21 cellular contexts compared by ENCODE assay signal in genomic region chr7:136056827-136057226, GRCh38.
A peak's percentile ranks its signal among the peaks of the same experiment; 100 is the strongest.
DNase-seq lines count a peak whose midpoint lies in the region; ATAC-seq and TF ChIP-seq lines count a peak whose summit lies in the region.
"Had no signal": no experiment of that assay in that cellular context is flagged by ENCODE, and none has a peak within 500 bp of the region (broad histone marks: within the 10 kb centered on the region; RNA-seq: fewer than 3 reads in every experiment).

No MANE protein-coding gene starts in this region.

- H3K4me1 Mint-ChIP-seq in naive thymus-derived CD4-positive, alpha-beta T cell: peaks cover 0 to 3% (median 0%) of the 10 kb centered on the region in 7 donors
- H3K4me1 Mint-ChIP-seq: B cell; CD4-positive, CD25-positive, alpha-beta regulatory T cell had no signal

- intact Hi-C loops in OCI-LY7 (cut with micrococcal nuclease; ENCODE audit: unreplicated experiment): no loop called here
- intact Hi-C loops in naive thymus-derived CD4-positive, alpha-beta T cell (cut with micrococcal nuclease): no loop called here

- POLR2A ChIA-PET in OCI-LY7 (lab: Charles Lee): no interaction called here
- POLR2A ChIA-PET in naive thymus-derived CD4-positive, alpha-beta T cell (lab: Charles Lee): no interaction called here

- no peak for ATAC-seq in naive thymus-derived CD4-positive, alpha-beta T cell

- H3K27me3 Mint-ChIP-seq in naive thymus-derived CD4-positive, alpha-beta T cell: peaks cover 0 to 7% (median 4%) of the 10 kb centered on the region in 5 donors
- H3K27me3 Mint-ChIP-seq: B cell; CD4-positive, CD25-positive, alpha-beta regulatory T cell had no signal

- no peaks in the 10 kb centered on the region for H3K9me2 ChIP-seq in OCI-LY7 (ENCODE audit: insufficient read depth, low read length)

- H3K4me3 ChIP-seq in OCI-LY7 (ENCODE audit: low read depth, low read length, poor library complexity, severe bottlenecking) (no peak overlapping the region), mesenchymal stem cell (ENCODE audit: insufficient read depth in 1 of 2, low read depth in 1 of 2, low read length in 2 of 2) (no peak overlapping the region)
- H3K4me3 ChIP-seq in naive thymus-derived CD4-positive, alpha-beta T cell (ENCODE audit: low read length): no peak overlapping the region

- CTCF ChIA-PET in OCI-LY7 (lab: Charles Lee; ENCODE audit: unreplicated experiment): no interaction called here
- CTCF ChIA-PET in naive thymus-derived CD4-positive, alpha-beta T cell (lab: Charles Lee): no interaction called here

- no peak overlapping the region for H3K14ac ChIP-seq in mesenchymal stem cell (ENCODE audit: low read length in 2 of 2)

- H3K4me3 Mint-ChIP-seq in naive thymus-derived CD4-positive, alpha-beta T cell: no peak overlapping the region
- H3K4me3 Mint-ChIP-seq: B cell; CD4-positive, CD25-positive, alpha-beta regulatory T cell; H9 had no signal

- no peak overlapping the region for H3K27ac Mint-ChIP-seq in naive thymus-derived CD4-positive, alpha-beta T cell
- H3K27ac Mint-ChIP-seq: B cell; CD4-positive, CD25-positive, alpha-beta regulatory T cell; H9 had no signal

- no peak overlapping the region for H2AFZ ChIP-seq in OCI-LY7 (ENCODE audit: low read length)
- no peak overlapping the region for H2AFZ ChIP-seq in mesenchymal stem cell (ENCODE audit: low read depth, low read length)

- BruUV-seq in OCI-LY7 (replicated peaks; lab: Mats Ljungman, UMichigan): no TSS peak

- no peak overlapping the region for H4K8ac ChIP-seq in mesenchymal stem cell (ENCODE audit: low read length)

- no peak overlapping the region for H4K91ac ChIP-seq in mesenchymal stem cell (ENCODE audit: low read length)

- H3K4ac ChIP-seq in mesenchymal stem cell (ENCODE audit: low read depth in 1 of 2, low read length in 2 of 2): no peak overlapping the region

- no peak overlapping the region for H3K18ac ChIP-seq in mesenchymal stem cell (ENCODE audit: low read depth in 1 of 2, low read length in 2 of 2)

- no peak overlapping the region for H2BK12ac ChIP-seq in mesenchymal stem cell (ENCODE audit: low read length in 2 of 2)

- DNase-seq in NCI-H82 (lab: John Stamatoyannopoulos, UW): peak; percentile 86
- DNase-seq in OCI-LY7 (ENCODE audit: low spot score): peak; percentile 3
- DNase-seq in dermis microvascular lymphatic vessel endothelial cell (ENCODE audit: low read depth in 2 of 2): peak; percentile 22 to 48
- peak; percentile 30 for DNase-seq in midbrain (lab: John Stamatoyannopoulos, UW)
- no peak for DNase-seq in mesenchymal stem cell
- no peak for DNase-seq in naive thymus-derived CD4-positive, alpha-beta T cell
- no peak for DNase-seq in occipital lobe (lab: John Stamatoyannopoulos, UW)
- no peak for DNase-seq in HPDE6-E6E7 (ENCODE audit: extremely low spot score)
- DNase-seq: CD4-positive, CD25-positive, alpha-beta regulatory T cell; GF-D8; H9; Karpas-422; NCI-H1105; NCI-H1694; NCI-H226; NCI-H524 treated with DMSO at 0.1 percent for 48 hours; NK-92 treated with Interleukin-12 subunit alpha and Interleukin-12 subunit beta, amount 100 ng/mL, for 24 hours; OCI-M1; RPMI8226; SIG-M5 had no signal

- no peak overlapping the region for H2AK5ac ChIP-seq in mesenchymal stem cell (ENCODE audit: low read length, severe bottlenecking)

- no peaks in the 10 kb centered on the region for H3K79me1 ChIP-seq in mesenchymal stem cell (replicated peaks; ENCODE audit: low read length, poor library complexity, severe bottlenecking)

- no peak overlapping the region for H3K9ac ChIP-seq in mesenchymal stem cell (ENCODE audit: low read length)

- TF ChIP-seq CTCF in OCI-LY7 (conservative IDR thresholded peaks at IDR 0.05; ENCODE audit: low read length): no peak

- H3K4me2 ChIP-seq in OCI-LY7 (ENCODE audit: low read length) (no peak overlapping the region), mesenchymal stem cell (ENCODE audit: low read length, poor library complexity, severe bottlenecking) (no peak overlapping the region)

- H3K9me3 ChIP-seq in OCI-LY7 (ENCODE audit: low read length) (no peaks in the 10 kb centered on the region), mesenchymal stem cell (ENCODE audit: control insufficient read depth, low read length) (no peaks in the 10 kb centered on the region)
- no peaks in the 10 kb centered on the region for H3K9me3 ChIP-seq in naive thymus-derived CD4-positive, alpha-beta T cell (ENCODE audit: control insufficient read depth in 2 of 3, low read length in 3 of 3)

- no peaks in the 10 kb centered on the region for H3K9me3 Mint-ChIP-seq in naive thymus-derived CD4-positive, alpha-beta T cell
- H3K9me3 Mint-ChIP-seq: CD4-positive, CD25-positive, alpha-beta regulatory T cell; H9 had no signal

- no peaks in the 10 kb centered on the region for H4K20me1 ChIP-seq in OCI-LY7 (ENCODE audit: insufficient read depth, low read length)

- no peak overlapping the region for H2BK120ac ChIP-seq in mesenchymal stem cell (ENCODE audit: low read depth, low read length)

- no peak overlapping the region for H3K23ac ChIP-seq in mesenchymal stem cell (ENCODE audit: low read length in 2 of 2)

- no peak overlapping the region for H2BK5ac ChIP-seq in mesenchymal stem cell (ENCODE audit: low read depth, low read length, poor library complexity, severe bottlenecking)

- 42% methylated on average over 2 of the region's 3 CpGs for WGBS in mesenchymal stem cell

- H3K79me2 ChIP-seq in OCI-LY7 (ENCODE audit: insufficient read depth, low read depth, low read length): no peaks in the 10 kb centered on the region

- H2BK15ac ChIP-seq in mesenchymal stem cell (ENCODE audit: low read depth, poor library complexity, severe bottlenecking): no peak overlapping the region

- peaks cover 0 to 4% of the 10 kb centered on the region in 2 experiments for H3K27me3 ChIP-seq in mesenchymal stem cell (ENCODE audit: control insufficient read depth in 1 of 2, insufficient read depth in 1 of 2, low read length in 2 of 2)
- no peaks in the 10 kb centered on the region for H3K27me3 ChIP-seq in naive thymus-derived CD4-positive, alpha-beta T cell (ENCODE audit: control insufficient read depth in 2 of 2, insufficient read depth in 2 of 2, low read length in 2 of 2)

- peaks cover 0 to 7% (median 0%) of the 10 kb centered on the region in 5 donors for H3K36me3 Mint-ChIP-seq in naive thymus-derived CD4-positive, alpha-beta T cell
- H3K36me3 Mint-ChIP-seq: CD4-positive, CD25-positive, alpha-beta regulatory T cell had no signal

- H3K4me1 ChIP-seq in OCI-LY7 (ENCODE audit: insufficient read depth, low read length, poor library complexity, severe bottlenecking) (no peaks in the 10 kb centered on the region), mesenchymal stem cell (ENCODE audit: control insufficient read depth, insufficient read depth, low read depth, low read length) (no peaks in the 10 kb centered on the region)
- H3K4me1 ChIP-seq in naive thymus-derived CD4-positive, alpha-beta T cell (ENCODE audit: control insufficient read depth in 2 of 2, insufficient read depth in 2 of 2, low read length in 2 of 2): no peaks in the 10 kb centered on the region

- H3K27ac ChIP-seq in OCI-LY7 (ENCODE audit: low read depth, low read length, poor library complexity, severe bottlenecking) (no peak overlapping the region), mesenchymal stem cell (ENCODE audit: low read length, poor library complexity, severe bottlenecking) (no peak overlapping the region)
- no peak overlapping the region for H3K27ac ChIP-seq in naive thymus-derived CD4-positive, alpha-beta T cell (ENCODE audit: low read depth, low read length)

- H3K36me3 ChIP-seq in OCI-LY7 (ENCODE audit: insufficient read depth, low read length) (no peaks in the 10 kb centered on the region), mesenchymal stem cell (ENCODE audit: control insufficient read depth in 1 of 2, insufficient read depth in 2 of 2, low read depth in 1 of 2, low read length in 2 of 2) (no peaks in the 10 kb centered on the region)
- no peaks in the 10 kb centered on the region for H3K36me3 ChIP-seq in naive thymus-derived CD4-positive, alpha-beta T cell (ENCODE audit: control insufficient read depth in 2 of 3, insufficient read depth in 3 of 3, low read length in 3 of 3)

Comparison
In these comparisons a context has a peak if more than half of its experiments do, and no peak if none do; other contexts are left out.
1. DNase-seq: peak in NCI-H82 (single experiment), OCI-LY7 (single experiment), dermis microvascular lymphatic vessel endothelial cell (2 of 2) and midbrain (single experiment); none in mesenchymal stem cell (single experiment), naive thymus-derived CD4-positive, alpha-beta T cell (0 of 9), occipital lobe (single experiment) and HPDE6-E6E7 (single experiment).